Comparison of ENCODE assay signal across 24 cellular contexts in the genomic region with DNA sequence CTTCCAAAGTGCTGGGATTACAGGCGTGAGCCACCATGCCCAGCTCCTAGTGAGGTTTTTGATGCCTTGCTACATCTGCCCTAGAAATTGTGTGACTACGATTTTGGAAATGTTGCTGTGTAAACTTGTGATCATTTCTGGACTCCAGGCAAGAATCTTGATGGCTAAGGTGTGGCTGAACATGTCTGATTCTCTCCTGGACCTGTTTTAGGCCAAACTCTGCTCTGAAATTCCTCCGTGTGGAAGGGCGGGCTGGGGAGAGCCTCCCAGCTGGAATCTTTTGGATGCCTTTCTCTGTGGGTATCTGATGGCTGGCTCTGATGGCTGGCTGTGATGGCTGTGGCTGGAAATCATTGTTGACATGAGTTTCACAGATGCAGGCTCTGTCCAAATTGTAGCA.
"Had no signal": no experiment of that assay in that cellular context is flagged by ENCODE, and none has a peak within 500 bp of the region (broad histone marks: within the 10 kb centered on the region; RNA-seq: fewer than 3 reads in every experiment).

No MANE protein-coding gene starts in this region.

- H3K4me1 ChIP-seq: ascending aorta, Peyer's patch had no signal

- FAIRE-seq: TTC549 had no signal

- H3K27ac ChIP-seq: ascending aorta, Peyer's patch had no signal

- H3K27me3 ChIP-seq: ascending aorta, Peyer's patch had no signal

- ATAC-seq: activated CD8-positive, alpha-beta memory T cell treated with anti-CD3 and anti-CD28 coated beads, Interleukin-2, amount 10 ng/mL, durations not matched to agents 7 days and 5 days; activated naive CD8-positive, alpha-beta T cell treated with anti-CD3 and anti-CD28 coated beads, Interleukin-2, amount 50 U/mL, for 24 hours; T-cell had no signal

- H3K36me3 ChIP-seq: ascending aorta, Peyer's patch had no signal

- H3K4me3 ChIP-seq: ascending aorta, Peyer's patch had no signal

- H3K9me3 ChIP-seq: ascending aorta, Peyer's patch had no signal

- DNase-seq: activated B cell treated with CpG ODN at 0.5 μM for 24 hours; activated CD4-positive, alpha-beta T cell treated with anti-CD3 and anti-CD28 coated beads for 1 hour; activated CD4-positive, alpha-beta T cell treated with anti-CD3 and anti-CD28 coated beads, Interleukin-2, amount 10 ng/mL, durations not matched to agents 24 days and 14 days; activated CD4-positive, alpha-beta T cell treated with anti-CD3 and anti-CD28 coated beads, Interleukin-2, amount 50 U/mL, for 48 hours; activated CD8-positive, alpha-beta memory T cell treated with anti-CD3 and anti-CD28 coated beads, Interleukin-2, amount 10 ng/mL, durations not matched to agents 7 days and 5 days; activated effector memory CD4-positive, alpha-beta T cell treated with Interleukin-2 at 50 U/mL for 16 hours; activated naive CD4-positive, alpha-beta T cell; activated naive CD8-positive, alpha-beta T cell treated with anti-CD3 and anti-CD28 coated beads, Interleukin-2, amount 50 U/mL, for 24 hours; activated T-cell treated with anti-CD3 and anti-CD28 coated beads, Interleukin-2, amount 50 U/mL, for 24 hours; amniotic stem cell; KG1; NCI-H1092; NCI-H1417; NCI-H1694; NCI-H2029; NCI-H446; NCI-H524; Peyer's patch; SHP77; T-cell; T-helper 2 cell; T1000 had no signal
